In the genomic region with DNA sequence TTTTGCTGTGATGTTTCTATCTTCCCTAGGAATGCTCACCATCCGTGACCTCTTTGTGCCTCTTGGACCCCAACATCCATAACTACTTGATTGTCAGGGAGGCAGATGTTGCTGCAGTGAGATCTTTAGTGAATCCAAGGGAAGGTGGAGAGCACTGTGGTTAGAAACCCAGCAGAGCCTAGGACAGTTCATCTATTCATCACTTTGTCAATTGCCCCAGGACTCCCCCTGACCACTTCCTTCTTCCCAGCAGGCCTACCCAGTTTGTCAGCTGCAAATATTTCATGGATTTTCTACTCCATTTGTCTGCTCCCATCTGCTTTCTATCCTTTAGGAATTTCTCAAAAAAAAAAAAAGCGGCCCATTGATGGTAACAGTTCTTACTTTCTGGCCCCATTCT, we compare ENCODE assay signal across 16 cellular contexts.
"Had no signal": no experiment of that assay in that cellular context is flagged by ENCODE, and none has a peak within 500 bp of the region (broad histone marks: within the 10 kb centered on the region; RNA-seq: fewer than 3 reads in every experiment).

No MANE protein-coding gene starts in this region.

- H3K36me3 ChIP-seq: esophagus squamous epithelium, sigmoid colon had no signal

- H3K27ac ChIP-seq: esophagus squamous epithelium, sigmoid colon, skin epidermis had no signal

- H3K9me3 ChIP-seq: esophagus squamous epithelium, mucosa of descending colon, sigmoid colon had no signal

- H3K27me3 ChIP-seq: sigmoid colon had no signal

- H3K4me1 ChIP-seq: esophagus squamous epithelium, sigmoid colon had no signal

- DNase-seq: effector memory CD8-positive, alpha-beta T cell; esophagus squamous epithelium; foreskin fibroblast; head of caudate nucleus; hippocampal formation; kidney glomerular epithelial cell; mammary epithelial cell; mucosa of descending colon; naive thymus-derived CD8-positive, alpha-beta T cell; posterior cingulate gyrus; sigmoid colon; stimulated activated CD4-positive, alpha-beta T cell treated with anti-CD3 and anti-CD28 coated beads, Interleukin-2, amount 100 ng/mL, for 24 hours; stimulated activated CD4-positive, alpha-beta T cell treated with anti-CD3 and anti-CD28 coated beads, Interleukin-4, amount 100 ng/mL, for 4 hours; stimulated activated naive B cell treated with anti-CD40 and anti-IgM and Interleukin-4, amounts not matched to agents 10 μg/mL and 1 μg/mL and 100 μg/mL, for 72 hours; trophoblast cell had no signal

- H3K4me3 ChIP-seq: esophagus squamous epithelium, mucosa of descending colon, sigmoid colon, skin epidermis had no signal
